37 cellular contexts compared by ENCODE assay signal in genomic region chr20:63045991-63046390, GRCh38. TPM values are rescaled to one million over a fixed set of nuclear protein-coding genes. Genes with fewer than 3 reads are reported as not detected.
"Had no signal": no experiment of that assay in that cellular context is flagged by ENCODE, and none has a peak within 500 bp of the region (broad histone marks: within the 10 kb centered on the region; RNA-seq: fewer than 3 reads in every experiment).

No MANE protein-coding gene starts in this region.

- H3K4me3 Mint-ChIP-seq: activated B cell treated with CpG ODN at 0.5 μM for 24 hours; activated CD4-positive, alpha-beta memory T cell treated with anti-CD3 and anti-CD28 coated beads for 36 hours; activated naive CD4-positive, alpha-beta T cell treated with anti-CD3 and anti-CD28 coated beads for 36 hours; activated T-cell treated with anti-CD3 and anti-CD28 coated beads, Interleukin-2, amount 50 U/mL, for 4 hours; activated T-helper 1 cell treated with anti-CD3 and anti-CD28 coated beads, Interleukin-12 subunit alpha, Interleukin-12 subunit beta, Interleukin-2, Interleukin-4 antibody, amounts not matched to agents 30 ng/mL and 10 ng/mL and 1 ng/mL, durations not matched to agents 14 hours and 24 hours and 36 hours; brain had no signal

- H3K4me3 ChIP-seq: adrenal gland, MG63 had no signal

- H3K27ac Mint-ChIP-seq: activated B cell treated with CpG ODN at 0.5 μM for 24 hours; activated CD4-positive, alpha-beta memory T cell treated with anti-CD3 and anti-CD28 coated beads for 36 hours; activated naive CD4-positive, alpha-beta T cell treated with anti-CD3 and anti-CD28 coated beads for 36 hours; activated T-helper 1 cell treated with anti-CD3 and anti-CD28 coated beads, Interleukin-12 subunit alpha, Interleukin-12 subunit beta, Interleukin-2, Interleukin-4 antibody, amounts not matched to agents 30 ng/mL and 10 ng/mL and 1 ng/mL, durations not matched to agents 14 hours and 24 hours and 36 hours; brain had no signal

- H3K36me3 Mint-ChIP-seq: activated CD4-positive, alpha-beta memory T cell treated with anti-CD3 and anti-CD28 coated beads for 36 hours; activated naive CD4-positive, alpha-beta T cell treated with anti-CD3 and anti-CD28 coated beads, Interleukin-2, amount 50 U/mL, for 72 hours; brain had no signal

- H3K4me1 Mint-ChIP-seq: activated B cell treated with CpG ODN at 0.5 μM for 24 hours, brain had no signal

- H3K4me1 ChIP-seq: adrenal gland had no signal

- ATAC-seq: activated naive CD4-positive, alpha-beta T cell treated with anti-CD3 and anti-CD28 coated beads, Interleukin-2, amount 50 U/mL, for 72 hours; activated T-cell treated with anti-CD3 and anti-CD28 coated beads, Interleukin-2, amount 50 U/mL, for 4 hours; SK-N-SH treated with all-trans-retinoic acid at 6 μM for 48 hours had no signal

- H3K36me3 ChIP-seq: adrenal gland, MG63 had no signal

- DNase-seq: activated B cell treated with CpG ODN at 0.5 μM for 24 hours; activated CD4-positive, alpha-beta memory T cell treated with anti-CD3 and anti-CD28 coated beads for 36 hours; activated CD4-positive, alpha-beta T cell treated with anti-CD3 and anti-CD28 coated beads for 4 hours; activated CD4-positive, alpha-beta T cell treated with anti-CD3 and anti-CD28 coated beads, Interleukin-2, amount 50 U/mL, for 1 hour; activated CD4-positive, CD25-positive, alpha-beta regulatory T cell treated with anti-CD3 and anti-CD28 coated beads, Interleukin-2, amount 50 U/mL, for 72 hours; activated CD8-positive, alpha-beta memory T cell treated with anti-CD3 and anti-CD28 coated beads, Interleukin-2, amount 50 U/mL, for 4 hours; activated gamma-delta T cell treated with Interleukin-2 at 50 U/mL for 16 hours; activated naive CD4-positive, alpha-beta T cell treated with anti-CD3 and anti-CD28 coated beads for 36 hours; activated T-cell treated with anti-CD3 and anti-CD28 coated beads for 4 hours; activated T-cell treated with anti-CD3 and anti-CD28 coated beads, Interleukin-2, amount 50 U/mL, for 4 hours; adrenal gland; central memory CD4-positive, alpha-beta T cell; Kasumi-1; KG1; MG63; NCI-H1048; NCI-H1105 treated with DMSO at 0.1 percent for 48 hours; NCI-H1436; NCI-H1694; NCI-H1930; NCI-H2081 treated with DMSO at 0.1 percent for 48 hours; NCI-H226; NCI-H446 treated with DMSO at 0.1 percent for 48 hours; NCI-H524; NK-92 treated with Interleukin-12 subunit alpha and Interleukin-12 subunit beta, amount 100 ng/mL, for 24 hours; SIG-M5; T-helper 1 cell; T-helper 2 cell; T-helper 9 cell had no signal

- H3K27ac ChIP-seq: adrenal gland, VCaP had no signal

- H3K9me3 Mint-ChIP-seq: activated B cell treated with CpG ODN at 0.5 μM for 24 hours; activated CD4-positive, alpha-beta memory T cell treated with anti-CD3 and anti-CD28 coated beads for 36 hours; activated naive CD4-positive, alpha-beta T cell treated with anti-CD3 and anti-CD28 coated beads for 36 hours; activated naive CD4-positive, alpha-beta T cell treated with anti-CD3 and anti-CD28 coated beads, Interleukin-2, amount 50 U/mL, for 72 hours; activated T-cell treated with anti-CD3 and anti-CD28 coated beads, Interleukin-2, amount 50 U/mL, for 4 hours; activated T-helper 1 cell treated with anti-CD3 and anti-CD28 coated beads, Interleukin-12 subunit alpha, Interleukin-12 subunit beta, Interleukin-2, Interleukin-4 antibody, amounts not matched to agents 30 ng/mL and 10 ng/mL and 1 ng/mL, durations not matched to agents 14 hours and 24 hours and 36 hours had no signal

- H3K9me3 ChIP-seq: adrenal gland, MG63 had no signal

RNA-seq across cellular contexts. Expression of gene BHLHE23, which starts 39.2 kb away (rescaled TPM):
- total RNA-seq: activated B cell treated with CpG ODN at 0.5 μM for 24 hours; activated CD4-positive, alpha-beta memory T cell treated with anti-CD3 and anti-CD28 coated beads for 36 hours; activated naive CD4-positive, alpha-beta T cell treated with anti-CD3 and anti-CD28 coated beads for 36 hours; activated naive CD4-positive, alpha-beta T cell treated with anti-CD3 and anti-CD28 coated beads, Interleukin-2, amount 50 U/mL, for 72 hours; activated T-cell treated with anti-CD3 and anti-CD28 coated beads, Interleukin-2, amount 50 U/mL, for 4 hours; activated T-helper 1 cell treated with anti-CD3 and anti-CD28 coated beads, Interleukin-12 subunit alpha, Interleukin-12 subunit beta, Interleukin-2, Interleukin-4 antibody, amounts not matched to agents 30 ng/mL and 10 ng/mL and 1 ng/mL, durations not matched to agents 14 hours and 24 hours and 36 hours; adrenal gland; bronchial epithelial cell; cerebellum; SK-MEL-5 had no signal
